In the genomic region with DNA sequence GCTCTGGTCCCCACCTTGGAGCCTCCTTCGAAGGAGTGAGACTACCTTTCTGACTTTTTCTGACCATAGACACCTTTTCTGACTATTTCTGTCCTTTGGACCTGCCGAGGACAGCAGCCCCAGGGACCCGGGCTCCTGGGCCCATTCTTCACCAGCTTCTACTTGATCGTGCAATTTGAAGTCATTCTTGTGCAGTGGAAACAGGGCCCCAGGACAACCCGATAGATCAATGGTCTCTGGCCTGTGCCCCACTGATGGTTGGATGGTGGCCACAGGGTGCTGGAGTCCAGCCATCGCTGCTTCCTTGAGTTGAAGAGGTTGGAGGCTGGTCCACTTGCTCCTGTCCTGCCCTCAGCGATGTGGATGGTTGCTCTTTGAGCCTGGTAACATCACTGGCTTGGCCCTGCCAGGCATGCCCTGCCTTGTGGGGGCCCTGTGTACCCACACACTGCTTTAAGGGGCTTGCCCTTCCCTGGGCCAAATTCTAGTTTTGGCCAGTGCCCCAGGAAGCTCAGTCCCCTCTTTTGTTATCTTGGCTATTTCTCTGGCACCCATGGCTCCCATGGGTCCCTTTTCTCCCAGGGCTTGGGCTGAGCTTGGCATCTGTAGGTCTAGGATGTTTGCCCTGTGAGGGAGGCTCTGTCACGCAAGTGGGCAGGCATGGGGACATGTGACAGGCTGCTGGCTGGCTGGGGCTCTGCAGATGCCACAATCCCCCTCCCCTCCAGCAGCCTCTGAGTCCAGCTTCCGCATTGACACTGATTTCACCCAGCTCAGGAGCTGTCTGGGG, we compare ENCODE assay signal across 8 cellular contexts.
"Had no signal": no experiment of that assay in that cellular context is flagged by ENCODE, and none has a peak within 500 bp of the region (broad histone marks: within the 10 kb centered on the region; RNA-seq: fewer than 3 reads in every experiment).

No MANE protein-coding gene starts in this region.

- H3K4me3 ChIP-seq: GM12878 had no signal

- FAIRE-seq: G401.6, GM12878, GM12891, GM12892, GM18507, GM19239 had no signal

- ATAC-seq: GM12878 had no signal

- DNase-seq: GDM1, GF-D8 had no signal
